In genomic region chr1:57874426-57874825, GRCh38 we compare ENCODE assay signal across 17 cellular contexts.
DNase-seq lines count a peak whose midpoint lies in the region; ATAC-seq and TF ChIP-seq lines count a peak whose summit lies in the region.
"Had no signal": no experiment of that assay in that cellular context is flagged by ENCODE, and none has a peak within 500 bp of the region (broad histone marks: within the 10 kb centered on the region; RNA-seq: fewer than 3 reads in every experiment).

No MANE protein-coding gene starts in this region.

- H3K36me3 ChIP-seq in OCI-LY7 (ENCODE audit: insufficient read depth, low read length), result no peaks in the 10 kb centered on the region
- H3K36me3 ChIP-seq: right atrium auricular region had no signal

- TF ChIP-seq CTCF in astrocyte of the cerebellum (IDR thresholded peaks at IDR 0.05; ENCODE audit: low read depth, low read length, missing control alignments) (no peak), OCI-LY7 (conservative IDR thresholded peaks at IDR 0.05; ENCODE audit: low read length) (no peak)

- no peaks in the 10 kb centered on the region for H4K20me1 ChIP-seq in OCI-LY7 (ENCODE audit: insufficient read depth, low read length)

- BruUV-seq in OCI-LY7 (replicated peaks; lab: Mats Ljungman, UMichigan), result no TSS peak

- H3K4me2 ChIP-seq in OCI-LY7 (ENCODE audit: low read length), result no peak overlapping the region
- H3K4me2 ChIP-seq: KMS-11 had no signal

- DNase-seq in DMS153 treated with DMSO at 0.1 percent for 48 hours (lab: John Stamatoyannopoulos, UW; ENCODE audit: unreplicated experiment) (peak; percentile 56), NCI-H2029 (lab: John Stamatoyannopoulos, UW) (peak; percentile 73), astrocyte of the cerebellum (ENCODE audit: low read depth) (peak; percentile 6), left colon (no peak), 8988T (no peak), CD1c-positive myeloid dendritic cell (ENCODE audit: extremely low spot score) (no peak), OCI-LY7 (ENCODE audit: low spot score) (no peak)
- DNase-seq: activated CD4-positive, alpha-beta T cell treated with anti-CD3 and anti-CD28 coated beads for 48 hours; activated effector memory CD4-positive, alpha-beta T cell treated with anti-CD3 and anti-CD28 coated beads, Interleukin-2, amount 50 U/mL, for 16 hours; CD8-positive, alpha-beta memory T cell; dorsolateral prefrontal cortex; GM23248; occipital lobe; SW 1271 had no signal

- H3K4me3 ChIP-seq in astrocyte of the cerebellum (ENCODE audit: low read depth, low read length) (no peak overlapping the region), OCI-LY7 (ENCODE audit: low read depth, low read length, poor library complexity, severe bottlenecking) (no peak overlapping the region)
- H3K4me3 ChIP-seq: dorsolateral prefrontal cortex, GM23248, lung, right atrium auricular region had no signal

- H2AFZ ChIP-seq in OCI-LY7 (ENCODE audit: low read length), result no peak overlapping the region
- H2AFZ ChIP-seq: GM23248 had no signal

- no peak overlapping the region for H3K27ac ChIP-seq in OCI-LY7 (ENCODE audit: low read depth, low read length, poor library complexity, severe bottlenecking)
- H3K27ac ChIP-seq: dorsolateral prefrontal cortex, GM23248, KMS-11, right atrium auricular region had no signal

- POLR2A ChIA-PET in OCI-LY7 (lab: Charles Lee), result interaction anchor here (0.5 to 0.8 kb wide), 2 partner anchors 11 to 75 kb away, joined by 3 to 4 read pairs; no protein-coding TSS in a partner anchor

- H3K9me3 ChIP-seq in OCI-LY7 (ENCODE audit: low read length), result no peaks in the 10 kb centered on the region
- H3K9me3 ChIP-seq: right atrium auricular region had no signal

- CTCF ChIA-PET in OCI-LY7 (lab: Charles Lee; ENCODE audit: unreplicated experiment), result no interaction called here

- no peaks in the 10 kb centered on the region for H3K4me1 ChIP-seq in OCI-LY7 (ENCODE audit: insufficient read depth, low read length, poor library complexity, severe bottlenecking)
- H3K4me1 ChIP-seq: right atrium auricular region had no signal

- in situ Hi-C loops in astrocyte of the cerebellum (cut with HindIII; ENCODE audit: low sequenced_read_pairs), result no loop called here

- no peaks in the 10 kb centered on the region for H3K79me2 ChIP-seq in OCI-LY7 (ENCODE audit: insufficient read depth, low read depth, low read length)

- H3K9me2 ChIP-seq in OCI-LY7 (ENCODE audit: insufficient read depth, low read length), result no peaks in the 10 kb centered on the region

- intact Hi-C loops in left colon (cut with DNase I, micrococcal nuclease) (no loop called here), OCI-LY7 (cut with micrococcal nuclease; ENCODE audit: unreplicated experiment) (no loop called here)

- ATAC-seq in left colon, result peak; percentile 45

Comparison
In these comparisons a context has a peak if more than half of its experiments do, and no peak if none do; other contexts are left out.
1. DNase-seq: peak in DMS153 treated with DMSO at 0.1 percent for 48 hours (single experiment), NCI-H2029 (single experiment) and astrocyte of the cerebellum (single experiment); none in left colon (0 of 2), 8988T (single experiment), CD1c-positive myeloid dendritic cell (single experiment) and OCI-LY7 (single experiment).